In the genomic region with DNA sequence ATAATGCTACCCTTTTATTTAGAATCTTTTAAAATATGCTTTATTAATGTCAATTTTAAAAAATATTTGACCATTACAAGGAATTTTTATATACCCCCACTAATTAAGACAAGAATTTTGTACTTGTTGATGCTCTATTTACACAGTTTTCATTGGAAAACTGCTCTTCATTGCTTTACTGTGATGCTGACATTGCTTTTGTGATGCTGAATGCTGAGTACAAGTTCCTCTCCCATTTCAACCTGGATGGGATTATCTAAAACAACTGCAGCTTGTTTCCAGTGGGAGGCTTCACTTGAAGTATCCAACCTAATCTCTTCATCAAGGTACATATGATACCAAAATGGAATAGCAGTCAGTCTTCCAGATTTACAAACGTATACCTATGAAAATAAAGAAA, we compare ENCODE assay signal across 30 cellular contexts.
"Had no signal": no experiment of that assay in that cellular context is flagged by ENCODE, and none has a peak within 500 bp of the region (broad histone marks: within the 10 kb centered on the region; RNA-seq: fewer than 3 reads in every experiment).

No MANE protein-coding gene starts in this region.

- ATAC-seq: activated CD8-positive, alpha-beta memory T cell treated with anti-CD3 and anti-CD28 coated beads, Interleukin-2, amount 10 ng/mL, durations not matched to agents 7 days and 5 days; Panc1; T-helper 17 cell had no signal

- H3K4me1 ChIP-seq: adrenal gland had no signal

- H3K27ac ChIP-seq: adrenal gland, RWPE1 had no signal

- H3K27me3 ChIP-seq: adrenal gland, MG63 had no signal

- H3K9me3 Mint-ChIP-seq: activated B cell treated with CpG ODN at 0.5 μM for 24 hours; activated CD4-positive, alpha-beta T cell treated with anti-CD3 and anti-CD28 coated beads, Interleukin-2, amount 10 ng/mL, durations not matched to agents 24 days and 14 days; activated naive CD8-positive, alpha-beta T cell treated with anti-CD3 and anti-CD28 coated beads, Interleukin-2, amount 10 ng/mL, durations not matched to agents 7 days and 5 days; activated T-helper 1 cell treated with anti-CD3 and anti-CD28 coated beads, Interleukin-12 subunit alpha, Interleukin-12 subunit beta, Interleukin-2, Interleukin-4 antibody, amounts not matched to agents 30 ng/mL and 10 ng/mL and 1 ng/mL, durations not matched to agents 14 hours and 24 hours and 36 hours had no signal

- H3K4me3 ChIP-seq: adrenal gland, MG63 had no signal

- H3K4me3 Mint-ChIP-seq: activated B cell treated with CpG ODN at 0.5 μM for 24 hours; activated CD4-positive, alpha-beta T cell treated with anti-CD3 and anti-CD28 coated beads, Interleukin-2, amount 10 ng/mL, durations not matched to agents 24 days and 14 days; activated CD8-positive, alpha-beta memory T cell treated with anti-CD3 and anti-CD28 coated beads, Interleukin-2, amount 10 ng/mL, durations not matched to agents 7 days and 5 days; activated T-cell treated with anti-CD3 and anti-CD28 coated beads, Interleukin-2, amount 50 U/mL, for 24 hours; activated T-helper 1 cell treated with anti-CD3 and anti-CD28 coated beads, Interleukin-12 subunit alpha, Interleukin-12 subunit beta, Interleukin-2, Interleukin-4 antibody, amounts not matched to agents 30 ng/mL and 10 ng/mL and 1 ng/mL, durations not matched to agents 14 hours and 24 hours and 36 hours; T-helper 17 cell had no signal

- H3K27ac Mint-ChIP-seq: activated B cell treated with CpG ODN at 0.5 μM for 24 hours; activated CD4-positive, alpha-beta T cell treated with anti-CD3 and anti-CD28 coated beads, Interleukin-2, amount 10 ng/mL, durations not matched to agents 24 days and 14 days; activated CD8-positive, alpha-beta memory T cell treated with anti-CD3 and anti-CD28 coated beads, Interleukin-2, amount 10 ng/mL, durations not matched to agents 7 days and 5 days; activated T-helper 1 cell treated with anti-CD3 and anti-CD28 coated beads, Interleukin-12 subunit alpha, Interleukin-12 subunit beta, Interleukin-2, Interleukin-4 antibody, amounts not matched to agents 30 ng/mL and 10 ng/mL and 1 ng/mL, durations not matched to agents 14 hours and 24 hours and 36 hours had no signal

- H3K9me3 ChIP-seq: adrenal gland, MG63 had no signal

- H3K27me3 Mint-ChIP-seq: activated B cell treated with CpG ODN at 0.5 μM for 24 hours; activated CD4-positive, alpha-beta T cell treated with anti-CD3 and anti-CD28 coated beads, Interleukin-2, amount 10 ng/mL, durations not matched to agents 24 days and 14 days; activated CD8-positive, alpha-beta memory T cell treated with anti-CD3 and anti-CD28 coated beads, Interleukin-2, amount 10 ng/mL, durations not matched to agents 7 days and 5 days; activated naive CD8-positive, alpha-beta T cell treated with anti-CD3 and anti-CD28 coated beads, Interleukin-2, amount 10 ng/mL, durations not matched to agents 7 days and 5 days; activated T-cell treated with anti-CD3 and anti-CD28 coated beads, Interleukin-2, amount 50 U/mL, for 24 hours; T-helper 17 cell had no signal

- DNase-seq: activated B cell treated with CpG ODN at 0.5 μM for 24 hours; activated CD4-positive, alpha-beta T cell treated with anti-CD3 and anti-CD28 coated beads for 1 hour; activated CD4-positive, alpha-beta T cell treated with anti-CD3 and anti-CD28 coated beads, Interleukin-2, amount 10 ng/mL, durations not matched to agents 24 days and 14 days; activated CD4-positive, alpha-beta T cell treated with anti-CD3 and anti-CD28 coated beads, Interleukin-2, amount 50 U/mL, for 48 hours; activated CD8-positive, alpha-beta memory T cell treated with anti-CD3 and anti-CD28 coated beads, Interleukin-2, amount 10 ng/mL, durations not matched to agents 7 days and 5 days; activated effector memory CD4-positive, alpha-beta T cell treated with Interleukin-2 at 50 U/mL for 16 hours; activated naive CD4-positive, alpha-beta T cell; activated naive CD8-positive, alpha-beta T cell treated with anti-CD3 and anti-CD28 coated beads, Interleukin-2, amount 10 ng/mL, durations not matched to agents 7 days and 5 days; activated T-cell treated with anti-CD3 and anti-CD28 coated beads, Interleukin-2, amount 50 U/mL, for 24 hours; adrenal gland; anterior cingulate cortex; central memory CD4-positive, alpha-beta T cell; MG63; MV-4-11; NCI-H1092 treated with DMSO at 0.1 percent for 48 hours; NCI-H1417 treated with DMSO at 0.1 percent for 48 hours; NCI-H1694; NCI-H2029; NCI-H2107; NCI-H2171 treated with DMSO at 0.1 percent for 48 hours; NCI-H226; NCI-H526; NCI-H774; NK-92 treated with Interleukin-12 subunit alpha and Interleukin-12 subunit beta, amount 100 ng/mL, for 24 hours; SHP77; T-helper 17 cell; T-helper 9 cell had no signal
